In genomic region chr9:121445986-121446385, GRCh38 we compare ENCODE assay signal across 15 cellular contexts. TPM values are rescaled to one million over a fixed set of nuclear protein-coding genes. Genes with fewer than 3 reads are reported as not detected.
A peak's percentile ranks its signal among the peaks of the same experiment; 100 is the strongest.
DNase-seq lines count a peak whose midpoint lies in the region; TF ChIP-seq lines count a peak whose summit lies in the region.
"Had no signal": no experiment of that assay in that cellular context is flagged by ENCODE, and none has a peak within 500 bp of the region (broad histone marks: within the 10 kb centered on the region; RNA-seq: fewer than 3 reads in every experiment).

No MANE protein-coding gene starts in this region.

- H3K4me3 ChIP-seq in GM12875 (ENCODE audit: low read depth, low read length) = no peak overlapping the region
- H3K4me3 ChIP-seq: gastrocnemius medialis had no signal

- in situ Hi-C loops in SK-MEL-5 (cut with HindIII; ENCODE audit: low pct_unique_long_range_greater_than_20kb, low sequenced_read_pairs) = no loop called here

- DNase-seq in DMS 273 (lab: John Stamatoyannopoulos, UW; ENCODE audit: unreplicated experiment) (peak; percentile 26), DMS 273 treated with DMSO at 0.1 percent for 48 hours (lab: John Stamatoyannopoulos, UW) (no peak), SK-MEL-5 (ENCODE audit: low read depth, low spot score) (peak; percentile 18), islet precursor cell (peak; percentile 49), NCI-H345 (lab: John Stamatoyannopoulos, UW) (no peak), NCI-H345 treated with DMSO at 0.1 percent for 48 hours (lab: John Stamatoyannopoulos, UW; ENCODE audit: unreplicated experiment) (no peak), NCI-H1092 treated with DMSO at 0.1 percent for 48 hours (lab: John Stamatoyannopoulos, UW) (no peak)
- DNase-seq: 8988T; activated gamma-delta T cell; gastrocnemius medialis; mesenchymal stem cell; NK-92 treated with Interleukin-12 subunit alpha and Interleukin-12 subunit beta, amount 100 ng/mL, for 24 hours; retina had no signal

- TF ChIP-seq CTCF in GM12875 (IDR thresholded peaks at IDR 0.05; ENCODE audit: borderline replicate concordance, insufficient read depth, low read depth, low read length) = peak; percentile 36; the same call in 1 of the 2 replicates

RNA-seq across cellular contexts. Expression of gene GGTA1, which starts 53.7 kb away (rescaled TPM):
- total RNA-seq in SK-MEL-5 (2014; rRNA removed; shearing (Covaris generic)) = not detected in 2 replicates
- not detected in 2 replicates for polyA plus RNA-seq in SK-MEL-5 (2015; cell fraction: cytosol; rRNA removed)
- polyA plus RNA-seq in SK-MEL-5 (2015; cell fraction: nucleus; rRNA removed) = not detected in 2 replicates
- polyA plus RNA-seq: IgD-negative memory B cell had no signal

Comparison
In these comparisons a context has a peak if more than half of its experiments do, and no peak if none do; other contexts are left out.
1. DNase-seq: peak in DMS 273 (single experiment), SK-MEL-5 (single experiment) and islet precursor cell (single experiment); none in DMS 273 treated with DMSO at 0.1 percent for 48 hours (single experiment), NCI-H345 (single experiment), NCI-H345 treated with DMSO at 0.1 percent for 48 hours (single experiment) and NCI-H1092 treated with DMSO at 0.1 percent for 48 hours (single experiment).